Comparison of ENCODE assay signal across 9 cellular contexts in the genomic region with DNA sequence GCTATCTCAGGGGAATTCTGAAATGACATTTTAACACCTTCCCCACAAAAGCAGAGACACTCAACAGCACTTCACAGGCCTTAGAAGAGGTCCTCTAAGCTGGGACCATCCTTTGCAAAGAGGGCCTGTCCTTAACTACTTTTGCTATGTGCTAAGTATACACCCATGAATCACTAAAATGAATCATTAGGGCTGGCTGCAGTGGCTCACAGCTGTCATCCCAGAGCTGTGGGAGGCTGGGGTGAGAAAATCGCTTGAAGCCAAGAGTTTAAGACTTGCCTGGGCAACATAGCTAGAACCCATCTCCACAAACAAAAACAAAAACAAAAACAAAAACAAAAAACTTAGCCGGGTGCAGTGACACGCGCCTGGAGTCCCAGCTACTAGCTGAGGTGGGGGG. TPM values are rescaled to one million over a fixed set of nuclear protein-coding genes. Genes with fewer than 3 reads are reported as not detected.
DNase-seq lines count a peak whose midpoint lies in the region; ATAC-seq and TF ChIP-seq lines count a peak whose summit lies in the region.
"Had no signal": no experiment of that assay in that cellular context is flagged by ENCODE, and none has a peak within 500 bp of the region (broad histone marks: within the 10 kb centered on the region; RNA-seq: fewer than 3 reads in every experiment).

No MANE protein-coding gene starts in this region.

- H3K36me3 ChIP-seq in gastrocnemius medialis (peaks cover 0 to 3% of the 10 kb centered on the region in 2 donors), testis (ENCODE audit: low read depth, missing control alignments) (no peaks in the 10 kb centered on the region)

- intact Hi-C loops in gastrocnemius medialis (cut with DNase I; ENCODE audit: low total_unique reads) (loop anchor here (5.0 kb wide), 1 partner anchor 104 kb away; no protein-coding TSS in a partner anchor), testis (cut with DNase I; ENCODE audit: low total_unique reads) (no loop called here)

- H3K9me3 ChIP-seq in gastrocnemius medialis (no peaks in the 10 kb centered on the region), testis (no peaks in the 10 kb centered on the region)
- H3K9me3 ChIP-seq: BLaER1 treated with 17β-estradiol and CSF1 and Interleukin-3, amounts not matched to agents 10 nM and 100 nM had no signal

- 82 to 94% methylated on average over 4 of the region's 4 CpGs for WGBS in testis, 2 donors

- peaks cover 4 to 24% of the 10 kb centered on the region in 2 donors for H3K4me1 ChIP-seq in gastrocnemius medialis
- no peaks in the 10 kb centered on the region for H3K4me1 ChIP-seq in testis

- TF ChIP-seq POLR2A in gastrocnemius medialis (IDR thresholded peaks at IDR 0.05) = no peak
- TF ChIP-seq POLR2A in testis (IDR thresholded peaks at IDR 0.05) = no peak

- H3K27ac ChIP-seq in gastrocnemius medialis (peak overlapping the region in 3 of 4 donors; percentile 40 to 54 (median 47)), testis (no peak overlapping the region)
- H3K27ac ChIP-seq: BLaER1 treated with 17β-estradiol and CSF1 and Interleukin-3, amounts not matched to agents 10 nM and 100 nM had no signal

- no peaks in the 10 kb centered on the region for H3K27me3 ChIP-seq in gastrocnemius medialis
- H3K27me3 ChIP-seq in testis = no peaks in the 10 kb centered on the region
- H3K27me3 ChIP-seq: BLaER1 treated with 17β-estradiol and CSF1 and Interleukin-3, amounts not matched to agents 10 nM and 100 nM had no signal

- in situ Hi-C loops in gastrocnemius medialis (cut with MboI; ENCODE audit: low sequenced_read_pairs in 4 of 4) = no loop called here

- peak; percentile 67 for DNase-seq in NK-92 treated with Interleukin-12 subunit alpha and Interleukin-12 subunit beta, amount 100 ng/mL, for 24 hours (lab: John Stamatoyannopoulos, UW)
- no peak for DNase-seq in NK-92 (lab: John Stamatoyannopoulos, UW; ENCODE audit: unreplicated experiment)
- DNase-seq in NCI-H524 treated with DMSO at 0.1 percent for 48 hours (lab: John Stamatoyannopoulos, UW) = peak; percentile 52
- DNase-seq in dermis blood vessel endothelial cell = peak; percentile 23
- DNase-seq in gastrocnemius medialis = peak; percentile 23 to 51
- DNase-seq in testis = no peak
- no peak for DNase-seq in NCI-H1048 (lab: John Stamatoyannopoulos, UW)

- TF ChIP-seq CTCF in gastrocnemius medialis (IDR thresholded peaks at IDR 0.05 in 4 of 5, conservative IDR thresholded peaks at IDR 0.05 in 1 of 5) = no peak
- TF ChIP-seq CTCF in testis (IDR thresholded peaks at IDR 0.05) = no peak

- peak; percentile 97 to 100 for ATAC-seq in gastrocnemius medialis
- no peak for ATAC-seq in GM18502 (IDR thresholded peaks at IDR 0.05; ENCODE audit: poor library complexity, unreplicated experiment)

- H3K4me3 ChIP-seq in gastrocnemius medialis (no peak overlapping the region), testis (no peak overlapping the region)
- H3K4me3 ChIP-seq: BLaER1 treated with 17β-estradiol and CSF1 and Interleukin-3, amounts not matched to agents 10 nM and 100 nM had no signal

RNA-seq across cellular contexts. Expression of a gene that starts 53.9 kb away (rescaled TPM):
- total RNA-seq in dermis blood vessel endothelial cell (1.8 and 2.0 TPM in 2 replicates), gastrocnemius medialis (under 1 TPM in 3 of 4 donors, not detected in 1; 0.36 to 0.64 (median 0.42) TPM), testis (10 to 100 TPM; 11.1 to 14.7 TPM)
- 5.7 TPM for polyA plus RNA-seq in testis (ENCODE audit: insufficient read depth, low read depth, low replicate concordance)

Comparison
In these comparisons a context has a peak if more than half of its experiments do, and no peak if none do; other contexts are left out.
1. DNase-seq: peak in NK-92 treated with Interleukin-12 subunit alpha and Interleukin-12 subunit beta, amount 100 ng/mL, for 24 hours (single experiment), NCI-H524 treated with DMSO at 0.1 percent for 48 hours (single experiment), dermis blood vessel endothelial cell (single experiment) and gastrocnemius medialis (2 of 2); none in NK-92 (single experiment), testis (single experiment) and NCI-H1048 (single experiment).
2. H3K27ac ChIP-seq: peak in gastrocnemius medialis (3 of 4); none in testis (0 of 2).